Comparison of ENCODE assay signal across 14 cellular contexts in genomic region chr20:2984028-2984501, GRCh38. TPM values are rescaled to one million over a fixed set of nuclear protein-coding genes. Genes with fewer than 3 reads are reported as not detected.
DNase-seq lines count a peak whose midpoint lies in the region; ATAC-seq and TF ChIP-seq lines count a peak whose summit lies in the region.
"Had no signal": no experiment of that assay in that cellular context is flagged by ENCODE, and none has a peak within 500 bp of the region (broad histone marks: within the 10 kb centered on the region; RNA-seq: fewer than 3 reads in every experiment).

No MANE protein-coding gene starts in this region.

- no peak for DNase-seq in CD8-positive, alpha-beta T cell
- no peak for DNase-seq in gastrocnemius medialis
- no peak for DNase-seq in NK-92 (lab: John Stamatoyannopoulos, UW; ENCODE audit: unreplicated experiment)
- DNase-seq in AG08395 (ENCODE audit: low spot score), result no peak
- DNase-seq: activated CD4-positive, alpha-beta T cell treated with anti-CD3 and anti-CD28 coated beads for 4 hours; COR-L47; esophagus squamous epithelium had no signal

- in situ Hi-C loops in gastrocnemius medialis (cut with MboI; ENCODE audit: low sequenced_read_pairs in 4 of 4), result no loop called here

- no peak overlapping the region for H3K27ac Mint-ChIP-seq in CD8-positive, alpha-beta T cell
- H3K27ac Mint-ChIP-seq in activated T-helper 17 cell treated with anti-CD3 and anti-CD28 coated beads, Interleukin-2, amount 50 U/mL, for 72 hours, result no peak overlapping the region

- TF ChIP-seq CTCF in CD8-positive, alpha-beta T cell (IDR thresholded peaks at IDR 0.05), result no peak
- no peak for TF ChIP-seq CTCF in gastrocnemius medialis (IDR thresholded peaks at IDR 0.05 in 4 of 5, conservative IDR thresholded peaks at IDR 0.05 in 1 of 5)

- H3K27me3 Mint-ChIP-seq in CD8-positive, alpha-beta T cell (ENCODE audit: low read depth), result no peaks in the 10 kb centered on the region
- H3K27me3 Mint-ChIP-seq in activated T-helper 17 cell treated with anti-CD3 and anti-CD28 coated beads, Interleukin-2, amount 50 U/mL, for 72 hours, result no peaks in the 10 kb centered on the region

- no peak overlapping the region for H3K4me3 ChIP-seq in CD8-positive, alpha-beta T cell (ENCODE audit: low read depth, low read length)
- no peak overlapping the region for H3K4me3 ChIP-seq in gastrocnemius medialis
- H3K4me3 ChIP-seq: ascending aorta, esophagus squamous epithelium had no signal

- POLR2A ChIA-PET in CD8-positive, alpha-beta T cell (lab: Charles Lee), result no interaction called here

- TF ChIP-seq POLR2A in GM19099 (IDR thresholded peaks at IDR 0.05; ENCODE audit: extremely low read depth, insufficient read length, low read depth), result peak; percentile 18
- no peak for TF ChIP-seq POLR2A in gastrocnemius medialis (IDR thresholded peaks at IDR 0.05)

- no peaks in the 10 kb centered on the region for H3K27me3 ChIP-seq in CD8-positive, alpha-beta T cell (ENCODE audit: insufficient read depth, low read length)
- no peaks in the 10 kb centered on the region for H3K27me3 ChIP-seq in gastrocnemius medialis
- H3K27me3 ChIP-seq: ascending aorta, esophagus squamous epithelium had no signal

- no peaks in the 10 kb centered on the region for H3K9me3 ChIP-seq in CD8-positive, alpha-beta T cell (ENCODE audit: low read length)
- no peaks in the 10 kb centered on the region for H3K9me3 ChIP-seq in gastrocnemius medialis
- H3K9me3 ChIP-seq: ascending aorta, esophagus squamous epithelium had no signal

- no peaks in the 10 kb centered on the region for H3K9me3 Mint-ChIP-seq in CD8-positive, alpha-beta T cell
- no peaks in the 10 kb centered on the region for H3K9me3 Mint-ChIP-seq in activated T-helper 17 cell treated with anti-CD3 and anti-CD28 coated beads, Interleukin-2, amount 50 U/mL, for 72 hours

- no peaks in the 10 kb centered on the region for H3K4me1 ChIP-seq in CD8-positive, alpha-beta T cell (ENCODE audit: insufficient read depth, low read length)
- peaks cover 0 to 5% of the 10 kb centered on the region in 2 donors for H3K4me1 ChIP-seq in gastrocnemius medialis
- H3K4me1 ChIP-seq: ascending aorta had no signal

- H3K36me3 Mint-ChIP-seq in CD8-positive, alpha-beta T cell, result peaks cover 41% of the 10 kb centered on the region
- peaks cover 32% of the 10 kb centered on the region for H3K36me3 Mint-ChIP-seq in activated T-helper 17 cell treated with anti-CD3 and anti-CD28 coated beads, Interleukin-2, amount 50 U/mL, for 72 hours (ENCODE audit: low read depth)

- intact Hi-C loops in CD8-positive, alpha-beta T cell (cut with DNase I, micrococcal nuclease), result loop anchor here (5.0 kb wide), 2 partner anchors 112 to 297 kb away; partner anchors contain the start of gene PTPRA (in 1 of the 2)
- intact Hi-C loops in gastrocnemius medialis (cut with DNase I; ENCODE audit: low total_unique reads), result loop anchor here (10.0 kb wide), 1 partner anchor 109 kb away; the partner anchor contains the start of gene PTPRA

- peaks cover 6% of the 10 kb centered on the region for H3K4me1 Mint-ChIP-seq in CD8-positive, alpha-beta T cell (ENCODE audit: low read depth)
- H3K4me1 Mint-ChIP-seq in activated T-helper 17 cell treated with anti-CD3 and anti-CD28 coated beads, Interleukin-2, amount 50 U/mL, for 72 hours, result peaks cover 22% of the 10 kb centered on the region

- no peak overlapping the region for H3K27ac ChIP-seq in CD8-positive, alpha-beta T cell (ENCODE audit: low read depth, low read length)
- H3K27ac ChIP-seq in gastrocnemius medialis, result no peak overlapping the region
- H3K27ac ChIP-seq: ascending aorta, esophagus squamous epithelium had no signal

- peaks cover 19% of the 10 kb centered on the region for H3K36me3 ChIP-seq in CD8-positive, alpha-beta T cell (ENCODE audit: insufficient read depth, low read length)
- H3K36me3 ChIP-seq in gastrocnemius medialis, result peaks cover 6 to 21% of the 10 kb centered on the region in 2 donors

- CTCF ChIA-PET in CD8-positive, alpha-beta T cell (lab: Charles Lee), result interaction anchor here (0.8 kb wide), 1 partner anchor 77 kb away, joined by 3 read pairs; no protein-coding TSS in a partner anchor

- ATAC-seq in CD8-positive, alpha-beta T cell, result peak; percentile 58
- ATAC-seq in HG03039 (IDR thresholded peaks at IDR 0.05; ENCODE audit: unreplicated experiment) (peak; percentile 46), HG02623 (IDR thresholded peaks at IDR 0.05; ENCODE audit: unreplicated experiment) (no peak), gastrocnemius medialis (no peak)
- ATAC-seq in activated T-helper 17 cell treated with anti-CD3 and anti-CD28 coated beads, Interleukin-2, amount 50 U/mL, for 72 hours (replicated peaks), result peak; percentile 72

- no peak overlapping the region for H3K4me3 Mint-ChIP-seq in CD8-positive, alpha-beta T cell
- no peak overlapping the region for H3K4me3 Mint-ChIP-seq in activated T-helper 17 cell treated with anti-CD3 and anti-CD28 coated beads, Interleukin-2, amount 50 U/mL, for 72 hours

RNA-seq across cellular contexts. Expression of gene GNRH2, which starts 59.4 kb away (rescaled TPM):
- total RNA-seq in CD8-positive, alpha-beta T cell, result not detected
- 10 to 100 TPM in 1 of 2 donors, under 1 TPM in 1; 0.61 to 13.7 TPM for total RNA-seq in activated T-helper 17 cell treated with anti-CD3 and anti-CD28 coated beads, Interleukin-2, amount 50 U/mL, for 72 hours
- total RNA-seq in gastrocnemius medialis, result not detected
- total RNA-seq: ascending aorta, esophagus squamous epithelium, lower leg skin, RPMI7951 had no signal

Comparison
In these comparisons a context has a peak if more than half of its experiments do, and no peak if none do; other contexts are left out.
1. ATAC-seq: peak in CD8-positive, alpha-beta T cell (single experiment), HG03039 (single experiment) and activated T-helper 17 cell treated with anti-CD3 and anti-CD28 coated beads, Interleukin-2, amount 50 U/mL, for 72 hours (single experiment); none in HG02623 (single experiment) and gastrocnemius medialis (0 of 2).